In the genomic region with DNA sequence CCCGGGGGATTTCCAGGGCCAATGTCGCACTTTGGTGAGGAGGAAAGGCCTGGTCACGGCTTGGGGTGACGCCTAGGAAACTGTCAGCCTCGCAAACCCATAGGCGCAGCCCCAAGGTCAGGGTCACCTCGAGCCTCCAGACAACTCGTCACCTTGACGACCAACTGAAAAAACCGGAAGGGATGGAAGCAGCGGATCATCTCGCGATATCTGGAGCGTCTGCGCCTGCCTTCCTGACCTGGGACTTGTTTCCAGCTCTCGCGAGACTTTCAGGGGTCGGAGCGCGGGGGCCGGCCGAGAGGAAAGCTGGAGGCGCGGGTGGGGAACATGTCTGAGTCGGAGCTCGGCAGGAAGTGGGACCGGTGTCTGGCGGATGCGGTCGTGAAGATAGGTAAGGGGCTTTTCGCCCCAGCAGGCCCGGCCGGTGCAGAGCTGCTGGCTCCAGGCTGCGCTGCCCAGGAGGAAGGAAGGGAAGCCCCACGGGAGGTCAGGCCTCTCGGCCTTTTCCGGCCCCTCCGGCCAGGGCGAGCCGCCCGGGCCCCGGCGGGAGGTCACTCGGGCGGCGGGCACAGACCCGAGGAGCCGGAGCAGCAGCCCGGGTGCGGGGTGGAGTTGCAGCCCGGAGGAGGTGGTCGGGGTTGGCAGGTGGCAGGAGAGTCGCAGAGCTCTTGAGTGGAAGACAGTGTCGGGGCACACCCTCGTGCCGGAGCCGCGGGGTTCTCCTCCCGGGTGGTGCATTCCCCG, we compare ENCODE assay signal across 8 cellular contexts. TPM values are rescaled to one million over a fixed set of nuclear protein-coding genes. Genes with fewer than 3 reads are reported as not detected.
A peak's percentile ranks its signal among the peaks of the same experiment; 100 is the strongest.
DNase-seq lines count a peak whose midpoint lies in the region; ATAC-seq and TF ChIP-seq lines count a peak whose summit lies in the region.

No MANE protein-coding gene starts in this region.

- no peaks in the 10 kb centered on the region for H3K36me3 ChIP-seq in testis (ENCODE audit: low read depth, missing control alignments)

- H3K27me3 ChIP-seq in testis: no peaks in the 10 kb centered on the region

- H3K27ac Mint-ChIP-seq in activated naive CD8-positive, alpha-beta T cell treated with anti-CD3 and anti-CD28 coated beads for 36 hours: peak overlapping the region; percentile 99
- peak overlapping the region; percentile 90 for H3K27ac Mint-ChIP-seq in glutamatergic neuron (ENCODE audit: unreplicated experiment)

- TF ChIP-seq CTCF in glutamatergic neuron (IDR thresholded peaks at IDR 0.05; ENCODE audit: partially characterized antibody, unreplicated experiment): no peak
- no peak for TF ChIP-seq CTCF in omental fat pad (IDR thresholded peaks at IDR 0.05)
- no peak for TF ChIP-seq CTCF in testis (IDR thresholded peaks at IDR 0.05)

- intact Hi-C loops in testis (cut with DNase I; ENCODE audit: low total_unique reads): no loop called here

- peak overlapping the region; percentile 79 to 87 for H3K27ac ChIP-seq in testis

- DNase-seq in NCI-H1105 (lab: John Stamatoyannopoulos, UW) (peak; percentile 97), SKM-1 (lab: John Stamatoyannopoulos, UW; ENCODE audit: unreplicated experiment) (peak; percentile 98), glutamatergic neuron (peak; percentile 95), omental fat pad (ENCODE audit: low spot score) (peak; percentile 90), testis (peak; percentile 99)
- peak; percentile 98 for DNase-seq in activated naive CD8-positive, alpha-beta T cell treated with anti-CD3 and anti-CD28 coated beads for 36 hours

- ATAC-seq in HG02642 (IDR thresholded peaks at IDR 0.05; ENCODE audit: poor library complexity, unreplicated experiment) (peak; percentile 87), omental fat pad (ENCODE audit: low FRiP score) (peak; percentile 95)

- peaks cover 16% of the 10 kb centered on the region for H3K4me1 ChIP-seq in testis

- peaks cover 41% of the 10 kb centered on the region for H3K36me3 Mint-ChIP-seq in activated naive CD8-positive, alpha-beta T cell treated with anti-CD3 and anti-CD28 coated beads for 36 hours
- no peaks in the 10 kb centered on the region for H3K36me3 Mint-ChIP-seq in glutamatergic neuron (ENCODE audit: unreplicated experiment)

- no peaks in the 10 kb centered on the region for H3K9me3 ChIP-seq in testis

- peaks cover 43% of the 10 kb centered on the region for H3K4me1 Mint-ChIP-seq in activated naive CD8-positive, alpha-beta T cell treated with anti-CD3 and anti-CD28 coated beads for 36 hours
- peaks cover 11% of the 10 kb centered on the region for H3K4me1 Mint-ChIP-seq in glutamatergic neuron (ENCODE audit: low read depth, unreplicated experiment)

- peaks cover 6% of the 10 kb centered on the region for H3K9me3 Mint-ChIP-seq in activated naive CD8-positive, alpha-beta T cell treated with anti-CD3 and anti-CD28 coated beads for 36 hours
- H3K9me3 Mint-ChIP-seq in glutamatergic neuron (ENCODE audit: unreplicated experiment): peaks cover 7% of the 10 kb centered on the region

- H3K4me3 Mint-ChIP-seq in activated naive CD8-positive, alpha-beta T cell treated with anti-CD3 and anti-CD28 coated beads for 36 hours: peak overlapping the region; percentile 97
- peak overlapping the region; percentile 99 for H3K4me3 Mint-ChIP-seq in glutamatergic neuron (ENCODE audit: unreplicated experiment)

- TF ChIP-seq POLR2A in GM10847 (IDR thresholded peaks at IDR 0.05; ENCODE audit: extremely low read depth, insufficient read length): peak; percentile 81
- TF ChIP-seq POLR2A in testis (IDR thresholded peaks at IDR 0.05): peak; percentile 58

- peak overlapping the region; percentile 89 to 99 for H3K4me3 ChIP-seq in testis

- 0 to 1% methylated on average over 10 to 56 of the region's 60 CpGs for WGBS in testis, 2 donors

- H3K27me3 Mint-ChIP-seq in activated naive CD8-positive, alpha-beta T cell treated with anti-CD3 and anti-CD28 coated beads for 36 hours: peaks cover 3% of the 10 kb centered on the region
- H3K27me3 Mint-ChIP-seq in glutamatergic neuron (ENCODE audit: unreplicated experiment): peaks cover 4% of the 10 kb centered on the region

RNA-seq across cellular contexts. Expression of a gene that starts 47.2 kb away (rescaled TPM):
- total RNA-seq in activated naive CD8-positive, alpha-beta T cell treated with anti-CD3 and anti-CD28 coated beads for 36 hours: 10 to 100 TPM; 20.0 to 22.0 TPM
- total RNA-seq in glutamatergic neuron (ENCODE audit: unreplicated experiment) (14.4 TPM), omental fat pad (10 to 100 TPM; 36.8 to 97.9 (median 72.8) TPM), testis (10 to 100 TPM; 44.3 to 73.3 TPM)
- polyA plus RNA-seq in testis (ENCODE audit: insufficient read depth, low read depth, low replicate concordance): 141 TPM

Comparison
In these comparisons a context has a peak if more than half of its experiments do, and no peak if none do; other contexts are left out.
1. Peak in every context shown above with its lines: DNase-seq, ATAC-seq, H3K4me3 ChIP-seq and H3K27ac ChIP-seq.